ENCODE assay signal across 8 cellular contexts in the genomic region with DNA sequence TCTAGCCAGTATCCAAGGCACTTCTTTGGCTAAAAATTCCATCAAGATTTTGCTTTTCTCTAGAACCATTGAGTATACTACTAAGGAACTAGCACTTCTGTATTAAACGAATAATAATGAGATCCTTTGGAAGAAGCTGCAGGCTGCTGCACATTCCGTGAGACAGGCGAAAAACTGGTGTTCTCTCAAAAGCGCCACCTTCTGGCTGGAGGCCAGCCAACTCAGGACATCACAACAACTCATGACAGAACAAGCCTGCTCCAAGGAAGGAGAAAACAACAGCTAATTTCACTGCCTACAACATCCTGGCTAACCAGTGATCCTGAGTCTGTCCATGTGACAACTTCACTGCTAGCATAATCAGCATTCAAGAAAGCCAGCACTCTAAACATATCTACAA.
DNase-seq lines count a peak whose midpoint lies in the region; ATAC-seq lines count a peak whose summit lies in the region.

No MANE protein-coding gene starts in this region.

- H3K4me3 Mint-ChIP-seq in activated T-cell treated with anti-CD3 and anti-CD28 coated beads, Interleukin-2, amount 50 U/mL, for 72 hours: no peak overlapping the region

- peaks cover 24% of the 10 kb centered on the region for H3K27me3 Mint-ChIP-seq in activated T-cell treated with anti-CD3 and anti-CD28 coated beads, Interleukin-2, amount 50 U/mL, for 72 hours (ENCODE audit: low read depth)

- H3K27ac Mint-ChIP-seq in activated T-cell treated with anti-CD3 and anti-CD28 coated beads, Interleukin-2, amount 50 U/mL, for 72 hours: no peak overlapping the region

- peaks cover 0 to under 1% of the 10 kb centered on the region in 2 donors for H3K36me3 Mint-ChIP-seq in activated T-cell treated with anti-CD3 and anti-CD28 coated beads, Interleukin-2, amount 50 U/mL, for 72 hours (ENCODE audit: insufficient read depth in 2 of 2)

- DNase-seq in AG20443 (ENCODE audit: low spot score) (peak; percentile 25), LHCN-M2 (ENCODE audit: low read depth) (peak; percentile 50), left kidney (ENCODE audit: low read depth, low spot score) (peak; percentile 33), COLO829 (ENCODE audit: low spot score) (no peak), NCI-H1930 (lab: John Stamatoyannopoulos, UW) (no peak)
- DNase-seq in activated T-cell treated with anti-CD3 and anti-CD28 coated beads, Interleukin-2, amount 50 U/mL, for 72 hours: peak; percentile 12 to 27

- ATAC-seq in GM18867 (IDR thresholded peaks at IDR 0.05; ENCODE audit: unreplicated experiment) (peak; percentile 76), HG02852 (IDR thresholded peaks at IDR 0.05; ENCODE audit: unreplicated experiment) (no peak)
- ATAC-seq in activated T-cell treated with anti-CD3 and anti-CD28 coated beads, Interleukin-2, amount 50 U/mL, for 72 hours (replicated peaks in 1 of 2): no peak

- no peaks in the 10 kb centered on the region for H3K4me1 Mint-ChIP-seq in activated T-cell treated with anti-CD3 and anti-CD28 coated beads, Interleukin-2, amount 50 U/mL, for 72 hours (ENCODE audit: low read depth)

- peaks cover 2 to 3% of the 10 kb centered on the region in 2 donors for H3K9me3 Mint-ChIP-seq in activated T-cell treated with anti-CD3 and anti-CD28 coated beads, Interleukin-2, amount 50 U/mL, for 72 hours

Comparison
In these comparisons a context has a peak if more than half of its experiments do, and no peak if none do; other contexts are left out.
1. DNase-seq: peak in AG20443 (single experiment), LHCN-M2 (single experiment), activated T-cell treated with anti-CD3 and anti-CD28 coated beads, Interleukin-2, amount 50 U/mL, for 72 hours (2 of 2) and left kidney (single experiment); none in COLO829 (single experiment) and NCI-H1930 (0 of 2).